Comparison of ENCODE assay signal across 26 cellular contexts in genomic region chr3:118228151-118228550, GRCh38.
DNase-seq lines count a peak whose midpoint lies in the region; ATAC-seq, FAIRE-seq and TF ChIP-seq lines count a peak whose summit lies in the region.
"Had no signal": no experiment of that assay in that cellular context is flagged by ENCODE, and none has a peak within 500 bp of the region (broad histone marks: within the 10 kb centered on the region; RNA-seq: fewer than 3 reads in every experiment).

No MANE protein-coding gene starts in this region.

- FAIRE-seq in bronchial epithelial cell (lab: Jason Lieb, UNC): no peak
- FAIRE-seq: A549, D721Med, GM12878, GM19239, H1 had no signal

- intact Hi-C loops in PC-3 (cut with micrococcal nuclease): no loop called here

- POLR2A ChIA-PET in PC-3 (lab: Charles Lee; ENCODE audit: unreplicated experiment): no interaction called here

- no peaks in the 10 kb centered on the region for H3K9me2 ChIP-seq in PC-3 (replicated peaks; ENCODE audit: low read length)

- H3K4me2 ChIP-seq in PC-3 (ENCODE audit: low read length): no peak overlapping the region
- H3K4me2 ChIP-seq: A549; BLaER1 treated with 17β-estradiol and CSF1 and Interleukin-3, amounts not matched to agents 10 nM and 100 nM had no signal

- H3K9me3 Mint-ChIP-seq in stimulated activated memory B cell treated with anti-CD40 and anti-IgM and Interleukin-4, amounts not matched to agents 10 μg/mL and 1 μg/mL and 100 μg/mL, for 72 hours: peaks cover 5% of the 10 kb centered on the region
- H3K9me3 Mint-ChIP-seq: H9 had no signal

- CTCF ChIA-PET in PC-3 (lab: Charles Lee): no interaction called here

- DNase-seq in PC-3 (peak; percentile 18), bronchial epithelial cell (ENCODE audit: low read depth) (peak; percentile 79), epithelial cell of prostate (ENCODE audit: low read depth, low spot score) (peak; percentile 34), NCI-H1105 (lab: John Stamatoyannopoulos, UW) (no peak), H4 (ENCODE audit: low spot score) (no peak)
- DNase-seq: 8988T; ACHN; AML-193; BE2C; CD4-positive, alpha-beta T cell; CD8-positive, alpha-beta memory T cell; DMS 273 treated with DMSO at 0.1 percent for 48 hours; DMS79; EL; GDM1; GM23248; H9 had no signal

- H3K4me3 Mint-ChIP-seq in stimulated activated memory B cell treated with anti-CD40 and anti-IgM and Interleukin-4, amounts not matched to agents 10 μg/mL and 1 μg/mL and 100 μg/mL, for 72 hours: no peak overlapping the region
- H3K4me3 Mint-ChIP-seq: CD14-positive monocyte; CD4-positive, alpha-beta T cell; CD8-positive, alpha-beta memory T cell; H9 had no signal

- no peaks in the 10 kb centered on the region for H3K27me3 Mint-ChIP-seq in stimulated activated memory B cell treated with anti-CD40 and anti-IgM and Interleukin-4, amounts not matched to agents 10 μg/mL and 1 μg/mL and 100 μg/mL, for 72 hours
- H3K27me3 Mint-ChIP-seq: CD4-positive, alpha-beta T cell; CD8-positive, alpha-beta memory T cell had no signal

- H3F3A ChIP-seq in PC-3 (ENCODE audit: low read length, unreplicated experiment): no peaks in the 10 kb centered on the region

- BruUV-seq in PC-3 (replicated peaks; lab: Mats Ljungman, UMichigan): no TSS peak

- no peak for TF ChIP-seq CTCF in PC-3 (conservative IDR thresholded peaks at IDR 0.05; ENCODE audit: low read depth, low read length)
- no peak for TF ChIP-seq CTCF in bronchial epithelial cell (IDR thresholded peaks at IDR 0.05; ENCODE audit: insufficient read depth, low read length, severe bottlenecking)

- no peak overlapping the region for H3K4me3 ChIP-seq in PC-3 (ENCODE audit: low read length)
- H3K4me3 ChIP-seq in bronchial epithelial cell (ENCODE audit: low read depth, low read length): no peak overlapping the region
- H3K4me3 ChIP-seq: A549; BLaER1 treated with 17β-estradiol and CSF1 and Interleukin-3, amounts not matched to agents 10 nM and 100 nM; GM12878; GM23248 had no signal

- no peaks in the 10 kb centered on the region for H3K4me1 ChIP-seq in PC-3 (ENCODE audit: insufficient read depth, low read length)
- H3K4me1 ChIP-seq: A549, BE2C had no signal

- H4K20me1 ChIP-seq in PC-3 (ENCODE audit: low read length): no peaks in the 10 kb centered on the region
- H4K20me1 ChIP-seq: BLaER1 treated with 17β-estradiol and CSF1 and Interleukin-3, amounts not matched to agents 10 nM and 100 nM had no signal

- H3K36me3 ChIP-seq in PC-3 (ENCODE audit: low read depth, low read length) (no peaks in the 10 kb centered on the region), bronchial epithelial cell (ENCODE audit: control insufficient read depth, insufficient read depth, low read length) (no peaks in the 10 kb centered on the region)
- H3K36me3 ChIP-seq: BE2C; BLaER1 treated with 17β-estradiol and CSF1 and Interleukin-3, amounts not matched to agents 10 nM and 100 nM had no signal

- no peak overlapping the region for H2AFZ ChIP-seq in PC-3 (ENCODE audit: low read length)
- H2AFZ ChIP-seq: GM23248 had no signal

- peaks cover 27% of the 10 kb centered on the region for H3K9me3 ChIP-seq in PC-3 (ENCODE audit: low read length)
- H3K9me3 ChIP-seq: A549; BE2C; BLaER1 treated with 17β-estradiol and CSF1 and Interleukin-3, amounts not matched to agents 10 nM and 100 nM had no signal

- no peak overlapping the region for H3K27ac Mint-ChIP-seq in stimulated activated memory B cell treated with anti-CD40 and anti-IgM and Interleukin-4, amounts not matched to agents 10 μg/mL and 1 μg/mL and 100 μg/mL, for 72 hours
- H3K27ac Mint-ChIP-seq: CD14-positive monocyte; CD4-positive, alpha-beta T cell; CD8-positive, alpha-beta memory T cell; H9 had no signal

- no peak for ATAC-seq in PC-3
- ATAC-seq in stimulated activated memory B cell treated with anti-CD40 and anti-IgM and Interleukin-4, amounts not matched to agents 10 μg/mL and 1 μg/mL and 100 μg/mL, for 72 hours: no peak
- ATAC-seq: A549, GM12878, HCT116 had no signal

- no peak overlapping the region for H3K9ac ChIP-seq in PC-3 (ENCODE audit: low read length)
- H3K9ac ChIP-seq: BLaER1 treated with 17β-estradiol and CSF1 and Interleukin-3, amounts not matched to agents 10 nM and 100 nM; GM23248 had no signal

- no peak overlapping the region for H3K27ac ChIP-seq in PC-3 (ENCODE audit: low read length)
- peak overlapping the region; percentile 12 for H3K27ac ChIP-seq in epithelial cell of prostate
- H3K27ac ChIP-seq: A549; BLaER1 treated with 17β-estradiol and CSF1 and Interleukin-3, amounts not matched to agents 10 nM and 100 nM; GM23248 had no signal

- H3K4me1 Mint-ChIP-seq in stimulated activated memory B cell treated with anti-CD40 and anti-IgM and Interleukin-4, amounts not matched to agents 10 μg/mL and 1 μg/mL and 100 μg/mL, for 72 hours: no peaks in the 10 kb centered on the region
- H3K4me1 Mint-ChIP-seq: CD14-positive monocyte; CD8-positive, alpha-beta memory T cell; H9 had no signal

- H3K36me3 Mint-ChIP-seq in stimulated activated memory B cell treated with anti-CD40 and anti-IgM and Interleukin-4, amounts not matched to agents 10 μg/mL and 1 μg/mL and 100 μg/mL, for 72 hours: no peaks in the 10 kb centered on the region
- H3K36me3 Mint-ChIP-seq: CD14-positive monocyte; CD8-positive, alpha-beta memory T cell had no signal

- H3K27me3 ChIP-seq in PC-3 (ENCODE audit: low read length): no peaks in the 10 kb centered on the region
- H3K27me3 ChIP-seq in bronchial epithelial cell (ENCODE audit: control insufficient read depth, insufficient read depth, low read length): no peaks in the 10 kb centered on the region
- H3K27me3 ChIP-seq: BE2C; BLaER1 treated with 17β-estradiol and CSF1 and Interleukin-3, amounts not matched to agents 10 nM and 100 nM had no signal

- no peaks in the 10 kb centered on the region for H3K79me2 ChIP-seq in PC-3 (ENCODE audit: low read length)

Comparison
In these comparisons a context has a peak if more than half of its experiments do, and no peak if none do; other contexts are left out.
1. DNase-seq: peak in PC-3 (single experiment), bronchial epithelial cell (single experiment) and epithelial cell of prostate (single experiment); none in NCI-H1105 (single experiment) and H4 (single experiment).